Comparison of ENCODE assay signal across 8 cellular contexts in the genomic region with DNA sequence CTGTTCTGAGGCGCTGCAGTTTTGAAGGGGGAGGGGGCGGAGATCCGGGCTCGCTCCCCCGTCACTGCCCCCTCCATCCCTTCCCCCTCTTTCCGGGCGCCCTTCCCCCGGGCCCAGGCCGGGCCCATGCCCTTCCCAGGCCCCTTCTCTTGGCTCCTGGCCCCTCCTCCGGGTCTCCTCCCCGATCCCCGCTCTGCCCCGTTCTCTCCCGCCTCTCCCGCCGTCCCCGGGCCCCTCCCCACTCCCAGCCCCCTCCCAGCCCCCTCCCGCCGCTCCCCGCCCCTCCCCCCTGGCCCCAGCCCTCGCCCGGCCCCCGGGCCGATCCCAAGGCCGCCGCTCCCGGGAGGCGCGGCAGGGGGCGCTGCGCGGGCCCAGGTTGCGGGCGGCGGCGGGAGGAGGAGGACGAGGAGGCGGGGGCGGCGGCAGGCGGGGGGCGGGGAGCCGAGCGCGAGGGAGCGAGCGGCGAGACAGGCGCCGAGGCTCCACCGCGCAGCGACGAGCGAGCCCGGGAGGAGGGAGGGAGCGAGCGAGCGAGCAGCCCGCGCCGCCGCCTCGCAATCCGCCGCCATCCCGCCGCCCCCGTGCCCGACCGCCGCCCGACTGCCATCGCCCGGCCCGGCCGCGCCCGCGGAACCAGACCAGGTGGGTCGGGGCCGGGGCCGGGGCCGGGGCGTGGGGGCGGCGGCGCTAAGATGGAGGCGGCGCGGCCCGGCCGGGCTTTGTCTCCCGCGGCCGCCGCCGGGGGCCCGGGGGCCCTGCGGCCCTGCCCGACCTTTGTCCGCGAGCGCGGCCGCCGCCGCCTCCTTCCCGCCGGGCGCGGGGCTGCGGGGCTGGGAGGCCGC. TPM values are rescaled to one million over a fixed set of nuclear protein-coding genes. Genes with fewer than 3 reads are reported as not detected.
DNase-seq lines count a peak whose midpoint lies in the region; TF ChIP-seq lines count a peak whose summit lies in the region.

A gene (plus strand): TSS at position 465 of the 842 bp plus-strand sequence. CDS start 36,059 bp downstream, outside the sequence.

- H3K9me3 Mint-ChIP-seq in IgD-negative memory B cell (no peaks in the 10 kb centered on the region), nephron (no peaks in the 10 kb centered on the region)
- H3K9me3 Mint-ChIP-seq in stimulated activated naive CD8-positive, alpha-beta T cell treated with anti-CD3 and anti-CD28 coated beads, Interleukin-15, Interleukin-2, amounts not matched to agents 100 ng/mL and 50 ng/mL, for 24 hours = no peaks in the 10 kb centered on the region

- H3K27ac Mint-ChIP-seq in IgD-negative memory B cell = peak within 1 kb of the TSS; percentile 90 to 99 (median 92)
- H3K27ac Mint-ChIP-seq in nephron = peak within 1 kb of the TSS; percentile 98 to 99 (median 99)
- H3K27ac Mint-ChIP-seq in stimulated activated naive CD8-positive, alpha-beta T cell treated with anti-CD3 and anti-CD28 coated beads, Interleukin-15, Interleukin-2, amounts not matched to agents 100 ng/mL and 50 ng/mL, for 24 hours = peak within 1 kb of the TSS; percentile 95

- H3K4me3 Mint-ChIP-seq in IgD-negative memory B cell (peak within 1 kb of the TSS; percentile 85 to 95 (median 91)), nephron (peak within 1 kb of the TSS; percentile 98 to 99 (median 98))
- peak within 1 kb of the TSS; percentile 89 for H3K4me3 Mint-ChIP-seq in stimulated activated naive CD8-positive, alpha-beta T cell treated with anti-CD3 and anti-CD28 coated beads, Interleukin-15, Interleukin-2, amounts not matched to agents 100 ng/mL and 50 ng/mL, for 24 hours

- POLR2A ChIA-PET in RWPE1 (lab: Yijun Ruan, JAX; ENCODE audit: low non-redundant PET) = no interaction called here

- peaks cover 35 to 38% (median 37%) of the 10 kb centered on the region in 3 donors for H3K4me1 Mint-ChIP-seq in IgD-negative memory B cell
- peaks cover 49% of the 10 kb centered on the region for H3K4me1 Mint-ChIP-seq in nephron
- peaks cover 48% of the 10 kb centered on the region for H3K4me1 Mint-ChIP-seq in stimulated activated naive CD8-positive, alpha-beta T cell treated with anti-CD3 and anti-CD28 coated beads, Interleukin-15, Interleukin-2, amounts not matched to agents 100 ng/mL and 50 ng/mL, for 24 hours (ENCODE audit: low read depth)

- DNase-seq in CMK (ENCODE audit: low read depth) (peak; percentile 54), GM20000 (ENCODE audit: low spot score) (peak; percentile 98), RWPE1 (ENCODE audit: low spot score) (peak; percentile 94), fibroblast of the conjunctiva (ENCODE audit: low read depth) (peak; percentile 40)
- peak; percentile 94 for DNase-seq in activated effector memory CD4-positive, alpha-beta T cell treated with anti-CD3 and anti-CD28 coated beads, Interleukin-2, amount 50 U/mL, for 16 hours

- CTCF ChIA-PET in RWPE1 (lab: Yijun Ruan, JAX) = interaction anchor here (1.0 kb wide), 1 partner anchor 15 kb away, joined by 4 read pairs; no protein-coding TSS in a partner anchor

- H3K27ac ChIP-seq in RWPE1 = peak within 1 kb of the TSS; percentile 99

- peaks cover 3% of the 10 kb centered on the region for H3K36me3 Mint-ChIP-seq in IgD-negative memory B cell
- no peaks in the 10 kb centered on the region for H3K36me3 Mint-ChIP-seq in nephron (ENCODE audit: low read depth)
- peaks cover 21% of the 10 kb centered on the region for H3K36me3 Mint-ChIP-seq in stimulated activated naive CD8-positive, alpha-beta T cell treated with anti-CD3 and anti-CD28 coated beads, Interleukin-15, Interleukin-2, amounts not matched to agents 100 ng/mL and 50 ng/mL, for 24 hours (ENCODE audit: low read depth)

- TF ChIP-seq CTCF in GM20000 (IDR thresholded peaks at IDR 0.05; ENCODE audit: extremely low read depth, missing control alignments) (peak; percentile 48), RWPE1 (conservative IDR thresholded peaks at IDR 0.05; ENCODE audit: low read depth) (peak; percentile 96), nephron (IDR thresholded peaks at IDR 0.05; ENCODE audit: unreplicated experiment in 3 of 3) (peak; percentile 46 to 59 (median 50))

- no peaks in the 10 kb centered on the region for H3K27me3 Mint-ChIP-seq in IgD-negative memory B cell
- H3K27me3 Mint-ChIP-seq in nephron (ENCODE audit: low read depth) = no peaks in the 10 kb centered on the region
- no peaks in the 10 kb centered on the region for H3K27me3 Mint-ChIP-seq in stimulated activated naive CD8-positive, alpha-beta T cell treated with anti-CD3 and anti-CD28 coated beads, Interleukin-15, Interleukin-2, amounts not matched to agents 100 ng/mL and 50 ng/mL, for 24 hours

RNA-seq across cellular contexts. Expression of the gene that starts here (rescaled TPM):
- polyA plus RNA-seq in IgD-negative memory B cell = 34.1 TPM

Comparison
In these comparisons a context has a peak if more than half of its experiments do, and no peak if none do; other contexts are left out.
1. Peak in every context shown above with its lines: DNase-seq and H3K27ac ChIP-seq.
2. DNase-seq: peak in every context shown above with its lines; median percentile 98 in GM20000; 94 in RWPE1; 94 in activated effector memory CD4-positive, alpha-beta T cell treated with anti-CD3 and anti-CD28 coated beads, Interleukin-2, amount 50 U/mL, for 16 hours; 54 in CMK; 40 in fibroblast of the conjunctiva.